Comparison of ENCODE assay signal across 29 cellular contexts in the genomic region with DNA sequence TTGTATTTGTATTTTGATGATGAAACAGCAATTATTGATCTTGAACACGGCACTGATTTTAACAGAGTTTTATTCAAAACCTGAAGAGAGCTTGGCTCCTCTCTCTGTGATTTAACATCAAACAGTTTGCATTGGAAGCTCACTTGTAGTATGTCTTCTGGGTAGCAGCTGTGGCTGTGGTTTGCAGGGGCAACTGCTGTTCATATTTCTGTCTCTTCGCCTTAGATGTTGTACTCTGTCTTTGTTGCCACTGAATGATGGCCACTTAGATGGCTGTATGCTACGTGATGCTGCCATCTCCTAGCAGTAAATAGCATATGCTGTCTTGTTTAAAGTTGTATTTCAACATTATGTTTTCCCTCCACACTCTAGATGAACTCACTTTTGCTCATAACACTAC.
"Had no signal": no experiment of that assay in that cellular context is flagged by ENCODE, and none has a peak within 500 bp of the region (broad histone marks: within the 10 kb centered on the region; RNA-seq: fewer than 3 reads in every experiment).

No MANE protein-coding gene starts in this region.

- H3K27ac ChIP-seq: colonic mucosa, epithelial cell of prostate, esophagus squamous epithelium, gastrocnemius medialis, heart right ventricle, left lung, lower lobe of right lung had no signal

- H3K27me3 Mint-ChIP-seq: dendritic cell treated with granulocyte-macrophage colony-stimulating factor and Interleukin-4, amounts not matched to agents 40 ng/mL and 50 ng/mL, for 4 days; effector memory CD8-positive, alpha-beta T cell; naive thymus-derived CD4-positive, alpha-beta T cell had no signal

- H3K27ac Mint-ChIP-seq: dendritic cell treated with granulocyte-macrophage colony-stimulating factor and Interleukin-4, amounts not matched to agents 40 ng/mL and 50 ng/mL, for 4 days; effector memory CD8-positive, alpha-beta T cell; endodermal cell; immature natural killer cell; mesothelial cell of epicardium; naive thymus-derived CD4-positive, alpha-beta T cell had no signal

- H3K4me3 ChIP-seq: colonic mucosa, esophagus squamous epithelium, gastrocnemius medialis, heart right ventricle, left lung, lower lobe of right lung, mucosa of descending colon had no signal

- FAIRE-seq: endometrium, kidney had no signal

- H3K9me3 Mint-ChIP-seq: dendritic cell treated with granulocyte-macrophage colony-stimulating factor and Interleukin-4, amounts not matched to agents 40 ng/mL and 50 ng/mL, for 4 days; endodermal cell had no signal

- DNase-seq: colonic mucosa; cortex of kidney; effector CD8-positive, alpha-beta T cell; effector memory CD8-positive, alpha-beta T cell; endodermal cell; erythroblast; esophagus squamous epithelium; foreskin fibroblast; foreskin melanocyte; gastrocnemius medialis; glutamatergic neuron; head of caudate nucleus; heart right ventricle; hippocampal formation; immature natural killer cell; islet precursor cell; kidney; kidney glomerular epithelial cell; left lung; left ventricle myocardium superior; lower lobe of right lung; mesenchymal stem cell; mucosa of descending colon; naive thymus-derived CD4-positive, alpha-beta T cell had no signal

- ATAC-seq: effector memory CD8-positive, alpha-beta T cell; esophagus mucosa; gastrocnemius medialis; heart right ventricle; left lung; left ventricle myocardium superior; lower lobe of right lung; mucosa of descending colon; naive thymus-derived CD4-positive, alpha-beta T cell had no signal

- H3K36me3 Mint-ChIP-seq: immature natural killer cell; mesothelial cell of epicardium; naive thymus-derived CD4-positive, alpha-beta T cell had no signal

- H3K4me1 ChIP-seq: colonic mucosa, esophagus squamous epithelium, gastrocnemius medialis, heart right ventricle, left lung, lower lobe of right lung had no signal

- H3K27me3 ChIP-seq: colonic mucosa, esophagus squamous epithelium, gastrocnemius medialis, heart right ventricle, left lung had no signal

- H3K9me3 ChIP-seq: colonic mucosa, esophagus squamous epithelium, gastrocnemius medialis, lower lobe of right lung, mucosa of descending colon had no signal

- H3K4me3 Mint-ChIP-seq: dendritic cell treated with granulocyte-macrophage colony-stimulating factor and Interleukin-4, amounts not matched to agents 40 ng/mL and 50 ng/mL, for 4 days; effector memory CD8-positive, alpha-beta T cell; endodermal cell; immature natural killer cell; mesothelial cell of epicardium; naive thymus-derived CD4-positive, alpha-beta T cell had no signal

- H3K36me3 ChIP-seq: colonic mucosa, esophagus squamous epithelium, gastrocnemius medialis, heart right ventricle, left lung, lower lobe of right lung had no signal

- H3K4me1 Mint-ChIP-seq: immature natural killer cell; mesothelial cell of epicardium; naive thymus-derived CD4-positive, alpha-beta T cell had no signal
